ENCODE assay signal across 20 cellular contexts in the genomic region with DNA sequence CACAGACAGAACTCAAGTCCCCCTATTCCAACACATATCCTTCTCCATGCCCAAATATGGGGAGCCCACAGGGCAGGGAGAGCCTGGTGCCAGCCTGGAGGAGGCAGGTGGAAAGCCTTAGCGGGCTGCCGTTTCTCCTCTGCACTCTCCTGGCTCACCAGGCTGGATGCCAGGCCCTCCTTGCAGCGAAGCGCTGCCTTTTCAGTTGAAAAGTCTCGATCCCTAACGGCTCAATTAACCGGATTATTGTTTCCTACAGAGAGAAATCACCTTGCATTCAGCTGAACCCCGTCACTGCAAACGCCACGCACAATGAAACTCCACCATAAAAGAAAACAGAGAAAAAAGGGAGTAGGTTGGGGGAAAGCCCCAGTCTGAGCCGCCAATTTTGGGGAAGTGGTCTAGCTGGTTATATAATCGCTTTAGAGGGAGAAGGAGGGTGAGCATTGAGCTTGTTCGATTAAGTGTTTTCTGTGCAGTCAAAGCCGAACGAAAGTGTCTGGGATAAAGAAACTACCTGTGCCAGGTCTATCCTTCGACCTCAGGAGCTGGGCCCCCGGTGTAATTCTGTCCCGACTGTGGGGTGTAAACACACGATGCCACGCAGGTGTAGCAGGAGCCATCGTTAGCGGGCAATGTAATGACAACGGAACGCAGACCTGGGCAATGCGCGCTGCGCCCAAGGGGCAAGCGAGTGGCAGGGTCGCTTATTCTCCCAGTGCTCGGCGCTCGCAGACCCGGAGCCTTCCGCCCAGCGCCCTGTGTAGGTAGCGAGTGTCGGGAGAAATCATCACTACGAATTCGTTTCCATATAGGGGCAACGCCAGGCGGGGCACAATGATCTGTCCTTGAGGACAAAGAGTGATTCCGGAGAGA. TPM values are rescaled to one million over a fixed set of nuclear protein-coding genes. Genes with fewer than 3 reads are reported as not detected.
DNase-seq lines count a peak whose midpoint lies in the region; ATAC-seq, FAIRE-seq and TF ChIP-seq lines count a peak whose summit lies in the region.
"Had no signal": no experiment of that assay in that cellular context is flagged by ENCODE, and none has a peak within 500 bp of the region (broad histone marks: within the 10 kb centered on the region; RNA-seq: fewer than 3 reads in every experiment).

No MANE protein-coding gene starts in this region.

- H2BK5ac ChIP-seq in H1 (ENCODE audit: low read depth, low read length) = no peak overlapping the region

- TF ChIP-seq CTCF in H1 (IDR thresholded peaks at IDR 0.05; ENCODE audit: control extremely low read depth in 1 of 3, insufficient read depth in 1 of 3, low read depth in 1 of 3, low read length in 3 of 3) (no peak), coronary artery (IDR thresholded peaks at IDR 0.05) (no peak)

- peak overlapping the region; percentile 80 for H2BK20ac ChIP-seq in H1 (ENCODE audit: low read length)

- peaks cover 81 to 99% (median 94%) of the 10 kb centered on the region in 4 experiments for H3K27me3 ChIP-seq in H1 (replicated peaks in 1 of 4; ENCODE audit: control insufficient read depth in 3 of 4, extremely low read depth in 1 of 4, insufficient read depth in 3 of 4, low read length in 3 of 4)

- no peak overlapping the region for H2BK15ac ChIP-seq in H1 (ENCODE audit: low read length)

- peak overlapping the region; percentile 71; the same call in 1 of the 2 replicates for H3K18ac ChIP-seq in H1 (ENCODE audit: extremely low read depth, low read length)

- TF ChIP-seq POLR2A in H1 (IDR thresholded peaks at IDR 0.05; ENCODE audit: control extremely low read depth in 1 of 2, low read depth in 2 of 2, low read length in 2 of 2) = no peak

- FAIRE-seq in H1 (lab: Jason Lieb, UNC) = no peak
- FAIRE-seq: GM19239 had no signal

- H4K5ac ChIP-seq in H1 (ENCODE audit: insufficient read length, low read depth, low read length) = no peak overlapping the region

- H3K27ac ChIP-seq in H1 (ENCODE audit: low read depth, low read length) (no peak overlapping the region), coronary artery (no peak overlapping the region)
- H3K27ac ChIP-seq: hepatocyte, sigmoid colon had no signal

- peak overlapping the region; percentile 92; the same call in 1 of the 2 replicates for H2BK12ac ChIP-seq in H1 (ENCODE audit: low read depth, low read length)

- H2AK5ac ChIP-seq in H1 (ENCODE audit: low read depth, low read length) = 0 out of 2 replicates have a peak overlapping the region, but pooled peaks have one; percentile 33

- TF ChIP-seq RAD21 in H1 (IDR thresholded peaks at IDR 0.05 in 1 of 2, conservative IDR thresholded peaks at IDR 0.05 in 1 of 2; ENCODE audit: low read depth in 2 of 2, low read length in 2 of 2) = no peak

- H3K4me3 Mint-ChIP-seq in activated naive CD8-positive, alpha-beta T cell treated with anti-CD3 and anti-CD28 coated beads, Interleukin-2, amount 10 ng/mL, durations not matched to agents 7 days and 5 days = no peak overlapping the region
- no peak overlapping the region for H3K4me3 Mint-ChIP-seq in activated naive CD8-positive, alpha-beta T cell treated with anti-CD3 and anti-CD28 coated beads, Interleukin-2, amount 50 U/mL, for 24 hours
- H3K4me3 Mint-ChIP-seq: activated CD4-positive, alpha-beta memory T cell treated with anti-CD3 and anti-CD28 coated beads for 36 hours; neural crest cell; T-helper 2 cell treated with Interferon-gamma antibody and Interleukin-4, amounts not matched to agents 5 μg/mL and 100 μg/mL, for 36 hours had no signal

- H3K4ac ChIP-seq in H1 (replicated peaks; ENCODE audit: insufficient read length, low read depth, low read length) = no peak overlapping the region

- H3K56ac ChIP-seq in H1 (replicated peaks; ENCODE audit: insufficient read length, low read depth, low read length) = no peak overlapping the region

- H3K14ac ChIP-seq in H1 (ENCODE audit: insufficient read length) = no peak overlapping the region

- H3K23me2 ChIP-seq in H1 (ENCODE audit: low read depth, low read length) = peaks cover 13% of the 10 kb centered on the region

- H3K27ac Mint-ChIP-seq in activated naive CD8-positive, alpha-beta T cell treated with anti-CD3 and anti-CD28 coated beads, Interleukin-2, amount 10 ng/mL, durations not matched to agents 7 days and 5 days = peak overlapping the region; percentile 2
- H3K27ac Mint-ChIP-seq in activated naive CD8-positive, alpha-beta T cell treated with anti-CD3 and anti-CD28 coated beads, Interleukin-2, amount 50 U/mL, for 24 hours = no peak overlapping the region
- H3K27ac Mint-ChIP-seq: activated CD4-positive, alpha-beta memory T cell treated with anti-CD3 and anti-CD28 coated beads for 36 hours; stimulated activated naive CD8-positive, alpha-beta T cell treated with anti-CD3 and anti-CD28 coated beads, Interleukin-15, amount 100 ng/mL, for 72 hours; T-helper 2 cell treated with Interferon-gamma antibody and Interleukin-4, amounts not matched to agents 5 μg/mL and 100 μg/mL, for 36 hours had no signal

- peaks cover 2 to 32% of the 10 kb centered on the region in 2 experiments for H4K20me1 ChIP-seq in H1 (replicated peaks in 1 of 2; ENCODE audit: control insufficient read depth in 1 of 2, insufficient read depth in 2 of 2, low read length in 2 of 2)

- no peak for ATAC-seq in activated naive CD8-positive, alpha-beta T cell treated with anti-CD3 and anti-CD28 coated beads, Interleukin-2, amount 10 ng/mL, durations not matched to agents 7 days and 5 days (ENCODE audit: low read depth)
- ATAC-seq in activated naive CD8-positive, alpha-beta T cell treated with anti-CD3 and anti-CD28 coated beads, Interleukin-2, amount 50 U/mL, for 24 hours = no peak
- ATAC-seq: Panc1; stimulated activated naive CD8-positive, alpha-beta T cell treated with anti-CD3 and anti-CD28 coated beads, Interleukin-15, amount 100 ng/mL, for 72 hours had no signal

- H4K91ac ChIP-seq in H1 (replicated peaks; ENCODE audit: insufficient read length, low read length) = no peak overlapping the region

- no peaks in the 10 kb centered on the region for H3K9me3 Mint-ChIP-seq in activated naive CD8-positive, alpha-beta T cell treated with anti-CD3 and anti-CD28 coated beads, Interleukin-2, amount 10 ng/mL, durations not matched to agents 7 days and 5 days
- no peaks in the 10 kb centered on the region for H3K9me3 Mint-ChIP-seq in activated naive CD8-positive, alpha-beta T cell treated with anti-CD3 and anti-CD28 coated beads, Interleukin-2, amount 50 U/mL, for 24 hours
- H3K9me3 Mint-ChIP-seq: activated CD4-positive, alpha-beta memory T cell treated with anti-CD3 and anti-CD28 coated beads for 36 hours; neural crest cell; stimulated activated naive CD8-positive, alpha-beta T cell treated with anti-CD3 and anti-CD28 coated beads, Interleukin-15, amount 100 ng/mL, for 72 hours; T-helper 2 cell treated with Interferon-gamma antibody and Interleukin-4, amounts not matched to agents 5 μg/mL and 100 μg/mL, for 36 hours had no signal

- no peak overlapping the region for H4K8ac ChIP-seq in H1 (ENCODE audit: extremely low read depth, insufficient read depth, low read length)

- H3K79me2 ChIP-seq in H1 (ENCODE audit: control insufficient read depth in 1 of 2, insufficient read depth in 2 of 2, low read length in 2 of 2) = no peaks in the 10 kb centered on the region
- H3K79me2 ChIP-seq: hepatocyte had no signal

- no peak overlapping the region for H3K23ac ChIP-seq in H1 (ENCODE audit: insufficient read length)

- CTCF ChIA-PET in H1 (lab: Charles Lee; ENCODE audit: partially characterized antibody) = interaction anchor here (0.5 to 1.2 kb wide), 3 partner anchors 8 to 132 kb away, joined by 3 to 4 read pairs (median 3); no protein-coding TSS in a partner anchor

- H2BK120ac ChIP-seq in H1 (replicated peaks; ENCODE audit: low read depth, low read length) = no peak overlapping the region

- TF ChIP-seq EP300 in H1 (IDR thresholded peaks at IDR 0.05; ENCODE audit: borderline replicate concordance in 1 of 2, low read depth in 2 of 2, low read length in 2 of 2) = no peak

- H3K36me3 ChIP-seq in H1 (ENCODE audit: control insufficient read depth in 2 of 4, insufficient read depth in 4 of 4, low read length in 3 of 4) = peaks cover 0 to 4% (median 0%) of the 10 kb centered on the region in 4 experiments; a peak in 1 of 8 replicates
- H3K36me3 ChIP-seq: BE2C, sigmoid colon had no signal

- 0 out of 2 replicates have a peak overlapping the region, but pooled peaks have one; percentile 18 for H2AFZ ChIP-seq in H1 (ENCODE audit: low read length)
- H2AFZ ChIP-seq: hepatocyte had no signal

- no peaks in the 10 kb centered on the region for H3K9me3 ChIP-seq in H1 (ENCODE audit: insufficient read depth in 2 of 2, low read depth in 1 of 2, low read length in 1 of 2)
- H3K9me3 ChIP-seq: BE2C, sigmoid colon had no signal

- no peak overlapping the region for H3K9ac ChIP-seq in H1 (replicated peaks in 1 of 4; ENCODE audit: extremely low read depth in 1 of 4, low read depth in 3 of 4, low read length in 3 of 4)

- peaks cover 84% of the 10 kb centered on the region for H3K27me3 Mint-ChIP-seq in activated naive CD8-positive, alpha-beta T cell treated with anti-CD3 and anti-CD28 coated beads, Interleukin-2, amount 10 ng/mL, durations not matched to agents 7 days and 5 days
- H3K27me3 Mint-ChIP-seq in activated naive CD8-positive, alpha-beta T cell treated with anti-CD3 and anti-CD28 coated beads, Interleukin-2, amount 50 U/mL, for 24 hours = peaks cover 67% of the 10 kb centered on the region

- H3K4me1 Mint-ChIP-seq in activated naive CD8-positive, alpha-beta T cell treated with anti-CD3 and anti-CD28 coated beads, Interleukin-2, amount 10 ng/mL, durations not matched to agents 7 days and 5 days = peaks cover 11% of the 10 kb centered on the region
- peaks cover 12% of the 10 kb centered on the region for H3K4me1 Mint-ChIP-seq in activated naive CD8-positive, alpha-beta T cell treated with anti-CD3 and anti-CD28 coated beads, Interleukin-2, amount 50 U/mL, for 24 hours

- no peaks in the 10 kb centered on the region for H3K79me1 ChIP-seq in H1 (ENCODE audit: low read depth, low read length)

- POLR2A ChIA-PET in activated naive CD8-positive, alpha-beta T cell treated with anti-CD3 and anti-CD28 coated beads, Interleukin-2, amount 10 ng/mL, durations not matched to agents 7 days and 5 days (lab: Charles Lee) = no interaction called here
- POLR2A ChIA-PET in H1 (lab: Charles Lee; ENCODE audit: partially characterized antibody) = interaction anchor here (1.1 kb wide), 1 partner anchor 176 kb away, joined by 3 read pairs; the partner anchor contains the start of gene CFAP77

- WGBS in H1 (ENCODE audit: extremely low coverage in 1 of 2, insufficient coverage in 1 of 2, insufficient read length in 1 of 2, insufficient replicate concordance in 2 of 2, low coverage in 1 of 2, low lambda C conversion rate in 2 of 2, missing lambda C conversion rate in 1 of 2), 2 experiments = 4% methylated on average over 42 of the region's 42 CpGs; no CpG with 5 or more reads in 1 of the 2 experiments

- H3K4me2 ChIP-seq in H1 (ENCODE audit: insufficient read depth in 1 of 2, low read depth in 2 of 2, low read length in 2 of 2) = peak overlapping the region; percentile 64 to 89
- H3K4me2 ChIP-seq: hepatocyte had no signal

- H3K36me3 Mint-ChIP-seq in activated naive CD8-positive, alpha-beta T cell treated with anti-CD3 and anti-CD28 coated beads, Interleukin-2, amount 10 ng/mL, durations not matched to agents 7 days and 5 days = no peaks in the 10 kb centered on the region
- H3K36me3 Mint-ChIP-seq in activated naive CD8-positive, alpha-beta T cell treated with anti-CD3 and anti-CD28 coated beads, Interleukin-2, amount 50 U/mL, for 24 hours (ENCODE audit: low read depth) = peaks cover 2% of the 10 kb centered on the region
- H3K36me3 Mint-ChIP-seq: activated CD4-positive, alpha-beta memory T cell treated with anti-CD3 and anti-CD28 coated beads for 36 hours had no signal

- peak; percentile 35 for DNase-seq in activated naive CD8-positive, alpha-beta T cell treated with anti-CD3 and anti-CD28 coated beads, Interleukin-2, amount 10 ng/mL, durations not matched to agents 7 days and 5 days
- DNase-seq in activated naive CD8-positive, alpha-beta T cell treated with anti-CD3 and anti-CD28 coated beads, Interleukin-2, amount 50 U/mL, for 24 hours = no peak
- peak; percentile 81 for DNase-seq in NCI-H1092 treated with DMSO at 0.1 percent for 48 hours (lab: John Stamatoyannopoulos, UW)
- DNase-seq in H1 (ENCODE audit: low read depth in 1 of 2, low spot score in 2 of 2) = no peak
- no peak for DNase-seq in coronary artery (ENCODE audit: low spot score)
- DNase-seq in COLO668 (lab: John Stamatoyannopoulos, UW; ENCODE audit: unreplicated experiment) = no peak
- no peak for DNase-seq in hepatic stellate cell (ENCODE audit: low spot score)
- DNase-seq: activated CD4-positive, alpha-beta memory T cell treated with anti-CD3 and anti-CD28 coated beads for 36 hours; activated effector memory CD4-positive, alpha-beta T cell treated with anti-CD3 and anti-CD28 coated beads, Interleukin-2, amount 50 U/mL, for 16 hours; BE2C; NCI-H2081 treated with DMSO at 0.1 percent for 48 hours; sigmoid colon; stimulated activated naive CD8-positive, alpha-beta T cell treated with anti-CD3 and anti-CD28 coated beads, Interleukin-15, amount 100 ng/mL, for 72 hours had no signal

- H3K4me3 ChIP-seq in H1 (ENCODE audit: extremely low read depth in 1 of 4, insufficient read depth in 2 of 4, low read depth in 3 of 4, low read length in 4 of 4) (peak overlapping the region; percentile 5 to 65 (median 12); a peak in 4 of 8 replicates), coronary artery (no peak overlapping the region)
- H3K4me3 ChIP-seq: hepatocyte, sigmoid colon had no signal

- H3K4me1 ChIP-seq in H1 (replicated peaks in 1 of 4; ENCODE audit: control insufficient read depth in 3 of 4, insufficient read depth in 4 of 4, low read length in 3 of 4) = peaks cover 0 to 74% (median 46%) of the 10 kb centered on the region in 4 experiments; a peak in 6 of 7 replicates

RNA-seq across cellular contexts. Expression of gene BARHL1, which starts 3.8 kb away (rescaled TPM):
- not detected for total RNA-seq in activated naive CD8-positive, alpha-beta T cell treated with anti-CD3 and anti-CD28 coated beads, Interleukin-2, amount 10 ng/mL, durations not matched to agents 7 days and 5 days
- not detected in 2 replicates for total RNA-seq in H1 (2021; fragmentation: NEBNext Ultra II Directional; extraction: Animal tissue kit (Norgen Biotek cat#: 25700))
- polyA plus RNA-seq in H1 (2011; rRNA removed) = 0.06 TPM in 1 of 2 replicates, not detected in the other
- polyA plus RNA-seq in H1 (2011; cell fraction: cytosol; rRNA removed) = 0.03 TPM
- 0.14 TPM for polyA plus RNA-seq in H1 (2011; cell fraction: nucleus; rRNA removed)
- not detected in 4 replicates for polyA plus RNA-seq in H1 (2012, experiment 1 of 2)
- polyA plus RNA-seq in H1 (2012, experiment 2 of 2) = not detected
- polyA plus RNA-seq in H1 (2013, experiment 1 of 2) = not detected
- not detected for polyA plus RNA-seq in H1 (2013, experiment 2 of 2)
- not detected in 2 replicates for polyA minus RNA-seq in H1 (2011; rRNA and poly(A)+ RNA removed)
- polyA minus RNA-seq in H1 (2011; cell fraction: cytosol; rRNA and poly(A)+ RNA removed) = not detected
- polyA minus RNA-seq in H1 (2011; cell fraction: nucleus; rRNA and poly(A)+ RNA removed) = not detected
- total RNA-seq: activated CD4-positive, alpha-beta memory T cell treated with anti-CD3 and anti-CD28 coated beads for 36 hours; hepatocyte; lower leg skin; neural crest cell; sigmoid colon had no signal
- polyA plus RNA-seq: esophagus, hepatocyte, sigmoid colon had no signal

Comparison
In these comparisons a context has a peak if more than half of its experiments do, and no peak if none do; other contexts are left out.
1. DNase-seq: peak in activated naive CD8-positive, alpha-beta T cell treated with anti-CD3 and anti-CD28 coated beads, Interleukin-2, amount 10 ng/mL, durations not matched to agents 7 days and 5 days (single experiment) and NCI-H1092 treated with DMSO at 0.1 percent for 48 hours (single experiment); none in activated naive CD8-positive, alpha-beta T cell treated with anti-CD3 and anti-CD28 coated beads, Interleukin-2, amount 50 U/mL, for 24 hours (single experiment), H1 (0 of 2), coronary artery (single experiment), COLO668 (single experiment) and hepatic stellate cell (single experiment).